ENCODE assay signal across 18 cellular contexts in the genomic region with DNA sequence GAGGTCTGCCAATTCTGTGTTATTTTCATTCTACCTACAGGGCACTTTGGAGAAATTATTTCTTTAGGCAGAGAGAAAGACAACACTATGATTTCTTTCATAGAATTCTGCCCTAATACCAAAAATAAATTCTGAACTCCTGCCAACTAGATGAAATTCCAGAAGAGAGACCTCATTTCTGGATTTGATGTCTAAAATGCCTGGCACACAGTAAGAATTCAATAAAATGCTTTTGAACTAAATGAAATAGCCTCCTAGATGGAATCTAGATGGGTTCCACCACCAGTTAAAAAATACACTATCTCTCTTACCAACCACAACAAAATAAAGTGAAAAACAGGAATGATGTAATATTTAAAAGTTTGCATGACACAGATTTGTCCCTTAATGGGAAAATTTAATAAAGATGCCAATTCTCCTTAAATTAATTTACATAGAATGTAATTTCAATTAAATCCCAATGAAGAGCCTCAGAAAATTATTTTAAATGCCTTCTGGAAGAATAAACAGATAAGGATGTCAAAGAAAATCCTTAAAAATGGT.
A peak's percentile ranks its signal among the peaks of the same experiment; 100 is the strongest.
DNase-seq lines count a peak whose midpoint lies in the region; FAIRE-seq and TF ChIP-seq lines count a peak whose summit lies in the region.
"Had no signal": no experiment of that assay in that cellular context is flagged by ENCODE, and none has a peak within 500 bp of the region (broad histone marks: within the 10 kb centered on the region; RNA-seq: fewer than 3 reads in every experiment).

No MANE protein-coding gene starts in this region.

- no peak for TF ChIP-seq CTCF in AG09319 (IDR thresholded peaks at IDR 0.05; ENCODE audit: low read depth, low read length)
- no peak for TF ChIP-seq CTCF in OCI-LY7 (conservative IDR thresholded peaks at IDR 0.05; ENCODE audit: low read length)

- H3K4me2 ChIP-seq in OCI-LY7 (ENCODE audit: low read length) = no peak overlapping the region

- H3K4me3 ChIP-seq in OCI-LY7 (ENCODE audit: low read depth, low read length, poor library complexity, severe bottlenecking) = no peak overlapping the region
- H3K4me3 ChIP-seq: ovary, upper lobe of left lung had no signal

- H3K4me1 ChIP-seq in OCI-LY7 (ENCODE audit: insufficient read depth, low read length, poor library complexity, severe bottlenecking) = no peaks in the 10 kb centered on the region
- H3K4me1 ChIP-seq: upper lobe of left lung had no signal

- DNase-seq in AG09319 (ENCODE audit: extremely low read depth, low read depth) = peak; percentile 2
- peak; percentile 26 for DNase-seq in M059J (ENCODE audit: low read depth)
- DNase-seq in dedifferentiated amniotic fluid mesenchymal stem cell (ENCODE audit: extremely low spot score) = peak; percentile 65
- peak; percentile 53 for DNase-seq in iris pigment epithelial cell (ENCODE audit: low read depth)
- DNase-seq in frontal cortex (ENCODE audit: low spot score in 2 of 2) = no peak
- DNase-seq in OCI-LY7 (ENCODE audit: low spot score) = no peak
- no peak for DNase-seq in GM12892 (ENCODE audit: insufficient read length)
- DNase-seq in mesenteric fat pad (ENCODE audit: low spot score) = no peak
- DNase-seq: activated B cell treated with CpG ODN at 0.5 μM for 24 hours; KBM-7; NCI-H1048; NCI-H2081; NCI-H510A; ovary; Right ventricle myocardium superior; stimulated activated naive CD8-positive, alpha-beta T cell treated with anti-CD3 and anti-CD28 coated beads, Interleukin-15, amount 100 ng/mL, for 72 hours; upper lobe of left lung had no signal

- no peak overlapping the region for H3K27ac ChIP-seq in OCI-LY7 (ENCODE audit: low read depth, low read length, poor library complexity, severe bottlenecking)
- H3K27ac ChIP-seq: HL-60, ovary, upper lobe of left lung had no signal

- intact Hi-C loops in OCI-LY7 (cut with micrococcal nuclease; ENCODE audit: unreplicated experiment) = no loop called here

- no peaks in the 10 kb centered on the region for H3K79me2 ChIP-seq in OCI-LY7 (ENCODE audit: insufficient read depth, low read depth, low read length)

- H4K20me1 ChIP-seq in OCI-LY7 (ENCODE audit: insufficient read depth, low read length) = no peaks in the 10 kb centered on the region

- H2AFZ ChIP-seq in OCI-LY7 (ENCODE audit: low read length) = no peak overlapping the region

- H3K36me3 ChIP-seq in OCI-LY7 (ENCODE audit: insufficient read depth, low read length) = no peaks in the 10 kb centered on the region
- H3K36me3 ChIP-seq: ovary, upper lobe of left lung had no signal

- CTCF ChIA-PET in OCI-LY7 (lab: Charles Lee; ENCODE audit: unreplicated experiment) = no interaction called here

- H3K9me2 ChIP-seq in OCI-LY7 (ENCODE audit: insufficient read depth, low read length) = no peaks in the 10 kb centered on the region

- FAIRE-seq in frontal cortex (lab: Jason Lieb, UNC) (no peak), GM12892 (lab: Jason Lieb, UNC) (no peak)

- TF ChIP-seq POLR2A in GM12892 (IDR thresholded peaks at IDR 0.05; ENCODE audit: low read depth, low read length) = no peak

- POLR2A ChIA-PET in OCI-LY7 (lab: Charles Lee) = no interaction called here

- H3K9me3 ChIP-seq in OCI-LY7 (ENCODE audit: low read length) = no peaks in the 10 kb centered on the region
- H3K9me3 ChIP-seq: ovary, upper lobe of left lung had no signal

- no TSS peak for BruUV-seq in OCI-LY7 (replicated peaks; lab: Mats Ljungman, UMichigan)

Comparison
In these comparisons a context has a peak if more than half of its experiments do, and no peak if none do; other contexts are left out.
1. DNase-seq: peak in AG09319 (single experiment), M059J (single experiment), dedifferentiated amniotic fluid mesenchymal stem cell (single experiment) and iris pigment epithelial cell (single experiment); none in frontal cortex (0 of 2), OCI-LY7 (single experiment), GM12892 (single experiment) and mesenteric fat pad (single experiment).